ENCODE assay signal across 1 cellular context in genomic region chr22:40216041-40216756, GRCh38.
A peak's percentile ranks its signal among the peaks of the same experiment; 100 is the strongest.
TF ChIP-seq lines count a peak whose summit lies in the region.

No MANE protein-coding gene starts in this region.

TF ChIP-seq in GM12878, 131 proteins besides CTCF, POLR2A, EP300 and RAD21 (continued from another document):
- TF ChIP-seq, protein P1, sequence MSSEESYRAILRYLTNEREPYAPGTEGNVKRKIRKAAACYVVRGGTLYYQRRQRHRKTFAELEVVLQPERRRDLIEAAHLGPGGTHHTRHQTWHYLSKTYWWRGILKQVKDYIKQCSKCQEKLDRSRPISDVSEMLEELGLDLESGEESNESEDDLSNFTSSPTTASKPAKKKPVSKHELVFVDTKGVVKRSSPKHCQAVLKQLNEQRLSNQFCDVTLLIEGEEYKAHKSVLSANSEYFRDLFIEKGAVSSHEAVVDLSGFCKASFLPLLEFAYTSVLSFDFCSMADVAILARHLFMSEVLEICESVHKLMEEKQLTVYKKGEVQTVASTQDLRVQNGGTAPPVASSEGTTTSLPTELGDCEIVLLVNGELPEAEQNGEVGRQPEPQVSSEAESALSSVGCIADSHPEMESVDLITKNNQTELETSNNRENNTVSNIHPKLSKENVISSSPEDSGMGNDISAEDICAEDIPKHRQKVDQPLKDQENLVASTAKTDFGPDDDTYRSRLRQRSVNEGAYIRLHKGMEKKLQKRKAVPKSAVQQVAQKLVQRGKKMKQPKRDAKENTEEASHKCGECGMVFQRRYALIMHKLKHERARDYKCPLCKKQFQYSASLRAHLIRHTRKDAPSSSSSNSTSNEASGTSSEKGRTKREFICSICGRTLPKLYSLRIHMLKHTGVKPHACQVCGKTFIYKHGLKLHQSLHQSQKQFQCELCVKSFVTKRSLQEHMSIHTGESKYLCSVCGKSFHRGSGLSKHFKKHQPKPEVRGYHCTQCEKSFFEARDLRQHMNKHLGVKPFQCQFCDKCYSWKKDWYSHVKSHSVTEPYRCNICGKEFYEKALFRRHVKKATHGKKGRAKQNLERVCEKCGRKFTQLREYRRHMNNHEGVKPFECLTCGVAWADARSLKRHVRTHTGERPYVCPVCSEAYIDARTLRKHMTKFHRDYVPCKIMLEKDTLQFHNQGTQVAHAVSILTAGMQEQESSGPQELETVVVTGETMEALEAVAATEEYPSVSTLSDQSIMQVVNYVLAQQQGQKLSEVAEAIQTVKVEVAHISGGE (CRISPR knock-in tag; IDR thresholded peaks at IDR 0.05): no peak
- TF ChIP-seq BCLAF1 (IDR thresholded peaks at IDR 0.05): no peak
- 0 out of 2 replicates have a peak, but pooled peaks have one; percentile 27 for TF ChIP-seq YY1 (IDR thresholded peaks at IDR 0.05; ENCODE audit: low read depth, low read length)
- TF ChIP-seq, protein P2, sequence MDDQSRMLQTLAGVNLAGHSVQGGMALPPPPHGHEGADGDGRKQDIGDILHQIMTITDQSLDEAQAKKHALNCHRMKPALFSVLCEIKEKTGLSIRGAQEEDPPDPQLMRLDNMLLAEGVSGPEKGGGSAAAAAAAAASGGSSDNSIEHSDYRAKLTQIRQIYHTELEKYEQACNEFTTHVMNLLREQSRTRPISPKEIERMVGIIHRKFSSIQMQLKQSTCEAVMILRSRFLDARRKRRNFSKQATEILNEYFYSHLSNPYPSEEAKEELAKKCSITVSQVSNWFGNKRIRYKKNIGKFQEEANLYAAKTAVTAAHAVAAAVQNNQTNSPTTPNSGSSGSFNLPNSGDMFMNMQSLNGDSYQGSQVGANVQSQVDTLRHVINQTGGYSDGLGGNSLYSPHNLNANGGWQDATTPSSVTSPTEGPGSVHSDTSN (IDR thresholded peaks at IDR 0.05; ENCODE audit: insufficient replicate concordance, low read depth, low read length): no peak
- peak; percentile 42 for TF ChIP-seq MEF2B (IDR thresholded peaks at IDR 0.05; ENCODE audit: partially characterized antibody, poor library complexity, severe bottlenecking)
- peak; percentile 63; the same call in 1 of the 2 replicates for TF ChIP-seq NBN (IDR thresholded peaks at IDR 0.05)
- TF ChIP-seq, protein P3, sequence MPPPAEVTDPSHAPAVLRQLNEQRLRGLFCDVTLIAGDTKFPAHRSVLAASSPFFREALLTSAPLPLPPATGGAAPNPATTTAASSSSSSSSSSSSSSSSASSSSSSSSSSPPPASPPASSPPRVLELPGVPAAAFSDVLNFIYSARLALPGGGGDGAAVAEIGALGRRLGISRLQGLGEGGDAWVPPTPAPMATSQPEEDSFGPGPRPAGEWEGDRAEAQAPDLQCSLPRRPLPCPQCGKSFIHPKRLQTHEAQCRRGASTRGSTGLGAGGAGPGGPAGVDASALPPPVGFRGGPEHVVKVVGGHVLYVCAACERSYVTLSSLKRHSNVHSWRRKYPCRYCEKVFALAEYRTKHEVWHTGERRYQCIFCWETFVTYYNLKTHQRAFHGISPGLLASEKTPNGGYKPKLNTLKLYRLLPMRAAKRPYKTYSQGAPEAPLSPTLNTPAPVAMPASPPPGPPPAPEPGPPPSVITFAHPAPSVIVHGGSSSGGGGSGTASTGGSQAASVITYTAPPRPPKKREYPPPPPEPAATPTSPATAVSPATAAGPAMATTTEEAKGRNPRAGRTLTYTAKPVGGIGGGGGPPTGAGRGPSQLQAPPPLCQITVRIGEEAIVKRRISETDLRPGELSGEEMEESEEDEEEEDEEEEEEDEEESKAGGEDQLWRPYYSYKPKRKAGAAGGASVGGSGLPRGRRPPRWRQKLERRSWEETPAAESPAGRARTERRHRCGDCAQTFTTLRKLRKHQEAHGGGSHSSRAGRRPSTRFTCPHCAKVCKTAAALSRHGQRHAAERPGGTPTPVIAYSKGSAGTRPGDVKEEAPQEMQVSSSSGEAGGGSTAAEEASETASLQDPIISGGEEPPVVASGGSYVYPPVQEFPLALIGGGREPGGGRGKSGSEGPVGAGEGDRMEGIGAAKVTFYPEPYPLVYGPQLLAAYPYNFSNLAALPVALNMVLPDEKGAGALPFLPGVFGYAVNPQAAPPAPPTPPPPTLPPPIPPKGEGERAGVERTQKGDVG (CRISPR knock-in tag; IDR thresholded peaks at IDR 0.05): no peak
- peak; percentile 57 for TF ChIP-seq ATF7 (IDR thresholded peaks at IDR 0.05; ENCODE audit: low read depth)
- TF ChIP-seq MTA3 (IDR thresholded peaks at IDR 0.05; ENCODE audit: borderline replicate concordance, low read length): 0 out of 2 replicates have a peak, but pooled peaks have one; percentile 49
- peak; percentile 59 for TF ChIP-seq RELB (IDR thresholded peaks at IDR 0.05; ENCODE audit: low read depth)
- TF ChIP-seq ETV6 (conservative IDR thresholded peaks at IDR 0.05 in 1 of 2, IDR thresholded peaks at IDR 0.05 in 1 of 2; ENCODE audit: borderline replicate concordance in 1 of 2, low read depth in 1 of 2): peak in 1 of 2 experiments; percentile 68; a peak in 2 of 4 replicates
- TF ChIP-seq, protein P4, sequence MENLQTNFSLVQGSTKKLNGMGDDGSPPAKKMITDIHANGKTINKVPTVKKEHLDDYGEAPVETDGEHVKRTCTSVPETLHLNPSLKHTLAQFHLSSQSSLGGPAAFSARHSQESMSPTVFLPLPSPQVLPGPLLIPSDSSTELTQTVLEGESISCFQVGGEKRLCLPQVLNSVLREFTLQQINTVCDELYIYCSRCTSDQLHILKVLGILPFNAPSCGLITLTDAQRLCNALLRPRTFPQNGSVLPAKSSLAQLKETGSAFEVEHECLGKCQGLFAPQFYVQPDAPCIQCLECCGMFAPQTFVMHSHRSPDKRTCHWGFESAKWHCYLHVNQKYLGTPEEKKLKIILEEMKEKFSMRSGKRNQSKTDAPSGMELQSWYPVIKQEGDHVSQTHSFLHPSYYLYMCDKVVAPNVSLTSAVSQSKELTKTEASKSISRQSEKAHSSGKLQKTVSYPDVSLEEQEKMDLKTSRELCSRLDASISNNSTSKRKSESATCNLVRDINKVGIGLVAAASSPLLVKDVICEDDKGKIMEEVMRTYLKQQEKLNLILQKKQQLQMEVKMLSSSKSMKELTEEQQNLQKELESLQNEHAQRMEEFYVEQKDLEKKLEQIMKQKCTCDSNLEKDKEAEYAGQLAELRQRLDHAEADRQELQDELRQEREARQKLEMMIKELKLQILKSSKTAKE (IDR thresholded peaks at IDR 0.05; ENCODE audit: low read depth, poor library complexity, severe bottlenecking): peak; percentile 62
- TF ChIP-seq, protein P5, sequence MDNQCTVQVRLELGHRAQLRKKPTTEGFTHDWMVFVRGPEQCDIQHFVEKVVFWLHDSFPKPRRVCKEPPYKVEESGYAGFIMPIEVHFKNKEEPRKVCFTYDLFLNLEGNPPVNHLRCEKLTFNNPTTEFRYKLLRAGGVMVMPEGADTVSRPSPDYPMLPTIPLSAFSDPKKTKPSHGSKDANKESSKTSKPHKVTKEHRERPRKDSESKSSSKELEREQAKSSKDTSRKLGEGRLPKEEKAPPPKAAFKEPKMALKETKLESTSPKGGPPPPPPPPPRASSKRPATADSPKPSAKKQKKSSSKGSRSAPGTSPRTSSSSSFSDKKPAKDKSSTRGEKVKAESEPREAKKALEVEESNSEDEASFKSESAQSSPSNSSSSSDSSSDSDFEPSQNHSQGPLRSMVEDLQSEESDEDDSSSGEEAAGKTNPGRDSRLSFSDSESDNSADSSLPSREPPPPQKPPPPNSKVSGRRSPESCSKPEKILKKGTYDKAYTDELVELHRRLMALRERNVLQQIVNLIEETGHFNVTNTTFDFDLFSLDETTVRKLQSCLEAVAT (IDR thresholded peaks at IDR 0.05): peak; percentile 47; the same call in 1 of the 2 replicates
- TF ChIP-seq IKZF1 (conservative IDR thresholded peaks at IDR 0.05): peak; percentile 55
- TF ChIP-seq MTA2 (IDR thresholded peaks at IDR 0.05; ENCODE audit: low read depth): peak; percentile 42; the same call in 1 of the 2 replicates
- TF ChIP-seq CREB1 (IDR thresholded peaks at IDR 0.05; ENCODE audit: low read depth): peak; percentile 79; the same call in 1 of the 2 replicates
- 0 out of 3 replicates have a peak, but pooled peaks of 1 of the 2 experiments have one; percentile 3 for TF ChIP-seq EGR1 (IDR thresholded peaks at IDR 0.05; ENCODE audit: borderline replicate concordance in 1 of 2, low read depth in 2 of 2, low read length in 2 of 2)
- TF ChIP-seq RUNX3 (IDR thresholded peaks at IDR 0.05; ENCODE audit: low read length): peak; percentile 79
- TF ChIP-seq HDGF (IDR thresholded peaks at IDR 0.05): 0 out of 2 replicates have a peak, but pooled peaks have one; percentile 43
- TF ChIP-seq, protein P6, sequence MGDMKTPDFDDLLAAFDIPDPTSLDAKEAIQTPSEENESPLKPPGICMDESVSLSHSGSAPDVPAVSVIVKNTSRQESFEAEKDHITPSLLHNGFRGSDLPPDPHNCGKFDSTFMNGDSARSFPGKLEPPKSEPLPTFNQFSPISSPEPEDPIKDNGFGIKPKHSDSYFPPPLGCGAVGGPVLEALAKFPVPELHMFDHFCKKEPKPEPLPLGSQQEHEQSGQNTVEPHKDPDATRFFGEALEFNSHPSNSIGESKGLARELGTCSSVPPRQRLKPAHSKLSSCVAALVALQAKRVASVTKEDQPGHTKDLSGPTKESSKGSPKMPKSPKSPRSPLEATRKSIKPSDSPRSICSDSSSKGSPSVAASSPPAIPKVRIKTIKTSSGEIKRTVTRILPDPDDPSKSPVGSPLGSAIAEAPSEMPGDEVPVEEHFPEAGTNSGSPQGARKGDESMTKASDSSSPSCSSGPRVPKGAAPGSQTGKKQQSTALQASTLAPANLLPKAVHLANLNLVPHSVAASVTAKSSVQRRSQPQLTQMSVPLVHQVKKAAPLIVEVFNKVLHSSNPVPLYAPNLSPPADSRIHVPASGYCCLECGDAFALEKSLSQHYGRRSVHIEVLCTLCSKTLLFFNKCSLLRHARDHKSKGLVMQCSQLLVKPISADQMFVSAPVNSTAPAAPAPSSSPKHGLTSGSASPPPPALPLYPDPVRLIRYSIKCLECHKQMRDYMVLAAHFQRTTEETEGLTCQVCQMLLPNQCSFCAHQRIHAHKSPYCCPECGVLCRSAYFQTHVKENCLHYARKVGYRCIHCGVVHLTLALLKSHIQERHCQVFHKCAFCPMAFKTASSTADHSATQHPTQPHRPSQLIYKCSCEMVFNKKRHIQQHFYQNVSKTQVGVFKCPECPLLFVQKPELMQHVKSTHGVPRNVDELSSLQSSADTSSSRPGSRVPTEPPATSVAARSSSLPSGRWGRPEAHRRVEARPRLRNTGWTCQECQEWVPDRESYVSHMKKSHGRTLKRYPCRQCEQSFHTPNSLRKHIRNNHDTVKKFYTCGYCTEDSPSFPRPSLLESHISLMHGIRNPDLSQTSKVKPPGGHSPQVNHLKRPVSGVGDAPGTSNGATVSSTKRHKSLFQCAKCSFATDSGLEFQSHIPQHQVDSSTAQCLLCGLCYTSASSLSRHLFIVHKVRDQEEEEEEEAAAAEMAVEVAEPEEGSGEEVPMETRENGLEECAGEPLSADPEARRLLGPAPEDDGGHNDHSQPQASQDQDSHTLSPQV (IDR thresholded peaks at IDR 0.05): no peak
- TF ChIP-seq ZBED1 (IDR thresholded peaks at IDR 0.05; ENCODE audit: borderline replicate concordance): no peak
- TF ChIP-seq TCF7 (IDR thresholded peaks at IDR 0.05; ENCODE audit: borderline replicate concordance): no peak
TF ChIP-seq in GM12878: peak in this region for 20.
